2 cellular contexts compared by ENCODE assay signal in the genomic region with DNA sequence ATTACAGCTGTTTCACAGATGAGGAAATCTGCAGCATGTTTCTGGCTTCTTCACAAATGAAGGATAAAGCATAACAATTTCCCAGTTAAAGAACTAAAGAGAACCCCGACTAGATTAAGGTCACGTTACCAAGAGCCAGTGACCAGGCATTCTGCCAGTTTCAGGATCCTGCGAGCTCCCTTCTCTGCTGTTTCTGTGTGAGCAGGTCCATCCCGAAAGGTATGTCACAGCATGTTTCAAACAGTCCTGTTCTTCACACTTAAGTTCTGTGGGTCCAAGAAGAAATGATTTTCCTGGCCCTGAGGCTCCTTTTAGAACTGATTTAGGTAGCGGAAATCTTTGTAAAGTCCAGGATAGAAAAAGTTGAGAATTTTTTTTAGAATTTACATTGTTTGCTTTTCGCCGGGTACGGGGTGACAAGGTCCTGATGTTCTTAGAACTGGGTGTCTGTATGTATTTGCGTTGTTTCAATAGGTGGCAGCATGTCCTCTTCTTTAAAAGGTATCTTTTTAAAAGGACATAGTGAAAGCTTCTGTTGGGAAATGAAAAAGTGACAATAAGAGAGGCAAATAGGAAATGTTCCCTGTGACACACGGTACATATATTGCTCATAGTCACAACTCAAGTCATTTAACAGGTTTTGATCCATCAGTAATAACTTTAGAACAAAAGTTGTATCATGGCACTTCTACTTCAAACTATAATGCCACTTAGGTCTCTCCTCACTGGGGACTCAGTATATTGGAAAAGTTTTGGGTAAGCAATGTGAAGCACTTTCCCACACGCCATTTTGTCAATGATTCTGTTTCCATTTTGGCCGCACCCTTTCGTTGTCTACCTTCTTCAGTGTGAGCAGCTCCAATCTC.
TF ChIP-seq lines count a peak whose summit lies in the region.

No MANE protein-coding gene starts in this region.

TF ChIP-seq in GM12878, 131 proteins besides CTCF, POLR2A, EP300 and RAD21:
- TF ChIP-seq MYB (IDR thresholded peaks at IDR 0.05; ENCODE audit: borderline replicate concordance, low read depth, low read length) (no peak), FOXM1 (IDR thresholded peaks at IDR 0.05; ENCODE audit: low read depth, low read length) (no peak), ZNF687 (IDR thresholded peaks at IDR 0.05) (no peak), MEF2A (IDR thresholded peaks at IDR 0.05; ENCODE audit: insufficient read depth, low read depth, low read length) (no peak), SMC3 (IDR thresholded peaks at IDR 0.05; ENCODE audit: borderline replicate concordance, low read length) (peak; percentile 61; the same call in 1 of the 2 replicates), TCF12 (IDR thresholded peaks at IDR 0.05; ENCODE audit: low read depth, low read length) (no peak), ESRRA (IDR thresholded peaks at IDR 0.05; ENCODE audit: low read length) (no peak), SPI1 (IDR thresholded peaks at IDR 0.05; ENCODE audit: borderline replicate concordance, insufficient read depth, low read depth, low read length) (no peak), RFX5 (IDR thresholded peaks at IDR 0.05; ENCODE audit: low read depth, low read length) (no peak)

TF ChIP-seq in liver, 16 proteins besides CTCF, POLR2A, EP300 and RAD21:
- TF ChIP-seq RXRA (IDR thresholded peaks at IDR 0.05) (no peak), NR2F2 (IDR thresholded peaks at IDR 0.05) (no peak), SP1 (IDR thresholded peaks at IDR 0.05) (no peak)
- TF ChIP-seq, protein P1, sequence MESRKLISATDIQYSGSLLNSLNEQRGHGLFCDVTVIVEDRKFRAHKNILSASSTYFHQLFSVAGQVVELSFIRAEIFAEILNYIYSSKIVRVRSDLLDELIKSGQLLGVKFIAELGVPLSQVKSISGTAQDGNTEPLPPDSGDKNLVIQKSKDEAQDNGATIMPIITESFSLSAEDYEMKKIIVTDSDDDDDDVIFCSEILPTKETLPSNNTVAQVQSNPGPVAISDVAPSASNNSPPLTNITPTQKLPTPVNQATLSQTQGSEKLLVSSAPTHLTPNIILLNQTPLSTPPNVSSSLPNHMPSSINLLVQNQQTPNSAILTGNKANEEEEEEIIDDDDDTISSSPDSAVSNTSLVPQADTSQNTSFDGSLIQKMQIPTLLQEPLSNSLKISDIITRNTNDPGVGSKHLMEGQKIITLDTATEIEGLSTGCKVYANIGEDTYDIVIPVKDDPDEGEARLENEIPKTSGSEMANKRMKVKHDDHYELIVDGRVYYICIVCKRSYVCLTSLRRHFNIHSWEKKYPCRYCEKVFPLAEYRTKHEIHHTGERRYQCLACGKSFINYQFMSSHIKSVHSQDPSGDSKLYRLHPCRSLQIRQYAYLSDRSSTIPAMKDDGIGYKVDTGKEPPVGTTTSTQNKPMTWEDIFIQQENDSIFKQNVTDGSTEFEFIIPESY (IDR thresholded peaks at IDR 0.05): no peak
- TF ChIP-seq, protein P2, sequence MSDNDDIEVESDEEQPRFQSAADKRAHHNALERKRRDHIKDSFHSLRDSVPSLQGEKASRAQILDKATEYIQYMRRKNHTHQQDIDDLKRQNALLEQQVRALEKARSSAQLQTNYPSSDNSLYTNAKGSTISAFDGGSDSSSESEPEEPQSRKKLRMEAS (IDR thresholded peaks at IDR 0.05): no peak
